In the genomic region with DNA sequence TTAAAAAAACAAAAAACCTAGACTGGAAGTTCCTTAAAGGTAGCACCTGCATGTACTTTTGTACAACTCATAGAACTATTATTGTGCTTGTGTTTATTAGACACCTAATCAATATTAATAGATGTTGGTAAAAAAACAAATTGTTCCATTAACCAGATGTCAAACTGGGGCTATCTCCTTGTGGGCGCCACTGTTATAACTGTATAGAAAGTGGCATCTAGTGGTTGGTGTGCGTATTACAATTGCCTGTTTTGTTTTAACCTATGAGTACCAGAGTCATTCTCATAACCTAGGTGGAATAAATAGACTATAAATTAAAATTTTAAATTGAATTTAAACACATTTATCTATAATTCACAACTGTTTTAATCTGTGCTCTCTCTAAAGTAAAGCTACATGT, we compare ENCODE assay signal across 8 cellular contexts.
DNase-seq lines count a peak whose midpoint lies in the region; ATAC-seq and TF ChIP-seq lines count a peak whose summit lies in the region.

No MANE protein-coding gene starts in this region.

- DNase-seq in G401 (ENCODE audit: low spot score) (peak; percentile 1), putamen (ENCODE audit: low spot score) (peak; percentile 7), UCSD-AML1 (lab: John Stamatoyannopoulos, UW; ENCODE audit: unreplicated experiment) (no peak)

- no peak overlapping the region for H3K9ac ChIP-seq in OCI-LY1 (ENCODE audit: low read length)

- no peaks in the 10 kb centered on the region for H3F3A ChIP-seq in OCI-LY1 (ENCODE audit: insufficient read depth, low read length)

- H3K36me3 ChIP-seq in OCI-LY1 (ENCODE audit: insufficient read depth, low read length) = no peaks in the 10 kb centered on the region

- no peaks in the 10 kb centered on the region for H3K4me1 ChIP-seq in OCI-LY1 (ENCODE audit: insufficient read depth, low read length, severe bottlenecking)

- H4K20me1 ChIP-seq in OCI-LY1 (ENCODE audit: insufficient read depth, low read length) = no peaks in the 10 kb centered on the region

- no peaks in the 10 kb centered on the region for H3K9me3 ChIP-seq in OCI-LY1 (ENCODE audit: low read length)

- no peaks in the 10 kb centered on the region for H3K9me2 ChIP-seq in OCI-LY1 (ENCODE audit: low read depth, low read length)

- TF ChIP-seq CTCF in OCI-LY1 (IDR thresholded peaks at IDR 0.05; ENCODE audit: low read length) = peak; percentile 42; the same call in 1 of the 2 replicates

- H2AFZ ChIP-seq in OCI-LY1 (ENCODE audit: low read length) = no peak overlapping the region

- H3K27me3 ChIP-seq in OCI-LY1 (ENCODE audit: insufficient read depth, low read length) = no peaks in the 10 kb centered on the region

- no peaks in the 10 kb centered on the region for H3K79me2 ChIP-seq in OCI-LY1 (ENCODE audit: insufficient read depth, low read length)

- ATAC-seq in GM21360 (IDR thresholded peaks at IDR 0.05; ENCODE audit: unreplicated experiment) (peak; percentile 86), HG03521 (IDR thresholded peaks at IDR 0.05; ENCODE audit: unreplicated experiment) (peak; percentile 73), esophagus mucosa (peak; percentile 62), GM19455 (IDR thresholded peaks at IDR 0.05; ENCODE audit: unreplicated experiment) (no peak)

- no peak overlapping the region for H3K27ac ChIP-seq in OCI-LY1 (ENCODE audit: low read depth, low read length, poor library complexity, severe bottlenecking)

- no peak overlapping the region for H3K4me3 ChIP-seq in OCI-LY1 (ENCODE audit: low read depth, low read length, poor library complexity, severe bottlenecking)

- in situ Hi-C loops in G401 (cut with HindIII; ENCODE audit: low sequenced_read_pairs) = no loop called here

- no peak overlapping the region for H3K4me2 ChIP-seq in OCI-LY1 (ENCODE audit: low read length)
